ENCODE assay signal across 1 cellular context in the genomic region with DNA sequence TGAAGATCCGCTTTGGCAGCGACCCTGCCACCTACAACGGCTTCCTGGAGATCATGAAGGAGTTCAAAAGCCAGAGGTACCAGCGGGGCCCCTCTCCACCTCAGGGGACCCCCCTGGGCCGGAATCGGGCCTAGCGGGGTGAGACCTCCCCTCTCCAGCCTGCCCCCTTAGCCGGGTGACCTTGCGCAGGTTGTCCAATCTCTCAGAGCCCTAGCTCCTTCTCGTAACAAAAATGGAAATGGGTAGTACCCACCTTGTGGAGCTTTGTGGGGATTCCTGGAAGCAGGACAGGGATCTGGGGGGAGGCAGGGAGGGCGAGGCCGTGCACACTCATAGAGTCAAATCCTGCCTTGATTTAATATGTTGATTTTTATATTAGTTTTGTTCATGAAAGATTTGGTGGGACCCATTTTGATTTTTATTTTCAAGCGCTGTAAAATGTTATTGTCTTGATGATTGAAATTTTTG.
TF ChIP-seq lines count a peak whose summit lies in the region.

No MANE protein-coding gene starts in this region.

TF ChIP-seq in HCT116, 20 proteins besides CTCF, POLR2A, EP300 and RAD21 (continued from another document):
- no peak for TF ChIP-seq SRF (IDR thresholded peaks at IDR 0.05; ENCODE audit: low read depth)
- TF ChIP-seq POLR2AphosphoS5 (IDR thresholded peaks at IDR 0.05; ENCODE audit: low read depth, low read length): no peak
